ENCODE assay signal across 20 cellular contexts in genomic region chr17:61814485-61814884, GRCh38. TPM values are rescaled to one million over a fixed set of nuclear protein-coding genes. Genes with fewer than 3 reads are reported as not detected.
DNase-seq lines count a peak whose midpoint lies in the region; ATAC-seq, FAIRE-seq and TF ChIP-seq lines count a peak whose summit lies in the region.
"Had no signal": no experiment of that assay in that cellular context is flagged by ENCODE, and none has a peak within 500 bp of the region (broad histone marks: within the 10 kb centered on the region; RNA-seq: fewer than 3 reads in every experiment).

No MANE protein-coding gene starts in this region.

- no peak for ATAC-seq in K562
- ATAC-seq: CD8-positive, alpha-beta T cell had no signal

- H3K4me3 ChIP-seq in K562 (no peak overlapping the region), Peyer's patch (no peak overlapping the region)
- H3K4me3 ChIP-seq: BLaER1 treated with 17β-estradiol and CSF1 and Interleukin-3, amounts not matched to agents 10 nM and 100 nM had no signal

- H3K4me2 ChIP-seq in K562 (ENCODE audit: insufficient read depth, low read length): no peak overlapping the region
- H3K4me2 ChIP-seq: BLaER1 treated with 17β-estradiol and CSF1 and Interleukin-3, amounts not matched to agents 10 nM and 100 nM had no signal

- H3K36me3 ChIP-seq in K562 (ENCODE audit: control insufficient read depth, insufficient read depth, low read length) (peaks cover 12% of the 10 kb centered on the region; the same call in 2 of the 3 replicates), Peyer's patch (no peaks in the 10 kb centered on the region)

- H2AFZ ChIP-seq in K562 (ENCODE audit: low read depth, low read length): no peak overlapping the region

- no peaks in the 10 kb centered on the region for H3K9me1 ChIP-seq in K562 (ENCODE audit: control insufficient read depth, insufficient read depth, low read length)

- H3K27me3 ChIP-seq in K562 (ENCODE audit: control insufficient read depth in 2 of 2, insufficient read depth in 2 of 2, low read length in 2 of 2) (no peaks in the 10 kb centered on the region), Peyer's patch (no peaks in the 10 kb centered on the region)
- H3K27me3 ChIP-seq: BLaER1 treated with 17β-estradiol and CSF1 and Interleukin-3, amounts not matched to agents 10 nM and 100 nM had no signal

- TF ChIP-seq EP300 in K562 (IDR thresholded peaks at IDR 0.05; ENCODE audit: low read length): no peak

- H3K9me3 ChIP-seq in K562 (replicated peaks; ENCODE audit: control insufficient read depth, insufficient read depth, low read depth, low read length) (no peaks in the 10 kb centered on the region), Peyer's patch (no peaks in the 10 kb centered on the region)
- H3K9me3 ChIP-seq: BLaER1 treated with 17β-estradiol and CSF1 and Interleukin-3, amounts not matched to agents 10 nM and 100 nM; Caco-2 had no signal

- H3K4me1 ChIP-seq in K562 (replicated peaks in 1 of 2; ENCODE audit: control insufficient read depth in 2 of 2, insufficient read depth in 2 of 2, low read length in 2 of 2): peaks cover 0 to 5% of the 10 kb centered on the region in 2 experiments; a peak in 1 of 5 replicates
- H3K4me1 ChIP-seq in Peyer's patch: no peaks in the 10 kb centered on the region
- H3K4me1 ChIP-seq: Caco-2 had no signal

- TF ChIP-seq CTCF in K562 (IDR thresholded peaks at IDR 0.05 in 2 of 3, conservative IDR thresholded peaks at IDR 0.05 in 1 of 3; ENCODE audit: insufficient read depth in 2 of 3, low read depth in 1 of 3, low read length in 3 of 3) (no peak), subcutaneous adipose tissue (IDR thresholded peaks at IDR 0.05; ENCODE audit: low read depth) (peak; percentile 81), Peyer's patch (IDR thresholded peaks at IDR 0.05) (no peak)

- intact Hi-C loops in K562 (cut with micrococcal nuclease): no loop called here

- no peaks in the 10 kb centered on the region for H3K79me2 ChIP-seq in K562 (ENCODE audit: control insufficient read depth, insufficient read depth, low read length)

- no peak overlapping the region for H3K9ac ChIP-seq in K562 (ENCODE audit: insufficient read depth in 1 of 2, low read depth in 2 of 2, low read length in 2 of 2)
- H3K9ac ChIP-seq: BLaER1 treated with 17β-estradiol and CSF1 and Interleukin-3, amounts not matched to agents 10 nM and 100 nM had no signal

- in situ Hi-C loops in K562 (cut with MboI): no loop called here

- CTCF ChIA-PET in K562 (lab: Yijun Ruan, JAX; ENCODE audit: low intra/inter-chr PET ratio): no interaction called here

- H3K27ac ChIP-seq in K562 (ENCODE audit: extremely low read depth, low read depth, low read length) (no peak overlapping the region), Peyer's patch (no peak overlapping the region)
- H3K27ac ChIP-seq: BLaER1 treated with 17β-estradiol and CSF1 and Interleukin-3, amounts not matched to agents 10 nM and 100 nM; C4-2B had no signal

- DNase-seq in H54 (ENCODE audit: insufficient read length, low spot score): no peak
- DNase-seq in K562 (ENCODE audit: extremely low read depth in 1 of 4, low spot score in 3 of 4): no peak
- DNase-seq in Peyer's patch: no peak
- no peak for DNase-seq in NCI-H2081 treated with DMSO at 0.1 percent for 48 hours (lab: John Stamatoyannopoulos, UW)
- DNase-seq in NCI-H1694 (lab: John Stamatoyannopoulos, UW): no peak
- DNase-seq: 8988T; ACHN; Caco-2; Calu3; CD4-positive, alpha-beta T cell; CD8-positive, alpha-beta T cell; DMS79 treated with DMSO at 0.1 percent for 48 hours; GF-D8 had no signal

- FAIRE-seq in H54 (lab: Jason Lieb, UNC) (peak; percentile 71), K562 (lab: Jason Lieb, UNC) (peak; percentile 52)
- FAIRE-seq: D721Med, G401.6, GM12892, GM18507 had no signal

- 91% methylated on average over 1 of the region's 1 CpG for WGBS in K562 (ENCODE audit: insufficient coverage, low coverage, missing lambda C conversion rate)

- POLR2A ChIA-PET in K562 (lab: Yijun Ruan, JAX): interaction anchor here (1.5 to 1.8 kb wide), 2 partner anchors 9 to 10 kb away, joined by 4 to 5 read pairs; no protein-coding TSS in a partner anchor

- BruUV-seq in K562 (replicated peaks; lab: Mats Ljungman, UMichigan): no TSS peak

- no peaks in the 10 kb centered on the region for H4K20me1 ChIP-seq in K562 (replicated peaks; ENCODE audit: control insufficient read depth, insufficient read depth, low read length)
- H4K20me1 ChIP-seq: BLaER1 treated with 17β-estradiol and CSF1 and Interleukin-3, amounts not matched to agents 10 nM and 100 nM had no signal

- TF ChIP-seq RAD21 in K562 (CRISPR knock-in tag; conservative IDR thresholded peaks at IDR 0.05 in 1 of 2, IDR thresholded peaks at IDR 0.05 in 1 of 2): no peak

- TF ChIP-seq POLR2A in H54 (IDR thresholded peaks at IDR 0.05; ENCODE audit: low read depth, low read length) (no peak), K562 (conservative IDR thresholded peaks at IDR 0.05) (no peak), Peyer's patch (IDR thresholded peaks at IDR 0.05) (no peak)

TF ChIP-seq in K562, 482 proteins besides CTCF, POLR2A, EP300 and RAD21:
- peak in 1 of 3 experiments; percentile 93; a peak in 2 of 6 replicates for TF ChIP-seq ZBTB11 (CRISPR knock-in tag; IDR thresholded peaks at IDR 0.05)
- TF ChIP-seq HOMEZ (CRISPR knock-in tag; IDR thresholded peaks at IDR 0.05): no peak

RNA-seq across cellular contexts. Expression of gene BRIP1, which starts 48.8 kb away (rescaled TPM):
- 43.6 and 131 TPM in 2 replicates for total RNA-seq in K562 (2011; cell fraction: chromatin; rRNA removed; ENCODE audit: low replicate concordance)
- 15.2 and 23.4 TPM in 2 replicates for total RNA-seq in K562 (2011; cell fraction: nucleolus; rRNA removed)
- total RNA-seq in K562 (2011; cell fraction: nucleoplasm; rRNA removed): 46.1 and 76.3 TPM in 2 replicates
- total RNA-seq in K562 (2014; rRNA removed) (10.3 and 11.0 TPM in 2 replicates), K562 (2014; rRNA removed; fragmentation: Illumina TruSeq; extraction: Trizol) (16.8 and 18.6 TPM in 2 replicates), K562 (2015; rRNA removed; fragmentation: Illumina TruSeq; extraction: Trizol) (14.9 and 17.5 TPM in 2 replicates), K562 (2021) (9.7 and 11.7 TPM in 2 replicates), subcutaneous adipose tissue (1 to 10 TPM in 2 of 4 donors, under 1 TPM in 2; 0.33 to 1.1 (median 0.98) TPM), Peyer's patch (10 to 100 TPM in 1 of 4 donors, 1 to 10 TPM in 3; 4.3 to 13.2 (median 4.5) TPM)
- polyA plus RNA-seq in K562 (2011; rRNA removed) (14.4 and 17.4 TPM in 2 replicates), K562 (2014; fragmentation: Illumina TruSeq; extraction: Trizol) (10.1 and 10.3 TPM in 2 replicates), K562 (2014; fragmentation: Nextera tagmentation; extraction: Ambion mirVana) (1 to 10 TPM; 2.4 to 3.6 TPM), K562 (2014; rRNA removed) (9.1 and 11.2 TPM in 2 replicates)
- polyA plus RNA-seq in K562 (2011; cell fraction: cytosol; rRNA removed): 1.9 and 5.6 TPM in 2 replicates
- 11.9 and 18.2 TPM in 2 replicates for polyA plus RNA-seq in K562 (2011; cell fraction: nucleus; rRNA removed)
- polyA plus RNA-seq in K562 (2012): 5.3 and 6.3 TPM in 2 replicates
- polyA minus RNA-seq in K562 (2011; rRNA and poly(A)+ RNA removed): 55.1 and 57.7 TPM in 2 replicates
- 7.3 and 9.8 TPM in 2 replicates for polyA minus RNA-seq in K562 (2011; cell fraction: cytosol; rRNA and poly(A)+ RNA removed)
- 28.5 and 46.5 TPM in 2 replicates for polyA minus RNA-seq in K562 (2011; cell fraction: nucleus; rRNA and poly(A)+ RNA removed)
